ENCODE assay signal across 8 cellular contexts in genomic region chr1:201042663-201043461, GRCh38. TPM values are rescaled to one million over a fixed set of nuclear protein-coding genes. Genes with fewer than 3 reads are reported as not detected.
DNase-seq lines count a peak whose midpoint lies in the region; FAIRE-seq and TF ChIP-seq lines count a peak whose summit lies in the region.

No MANE protein-coding gene starts in this region.

- no peaks in the 10 kb centered on the region for H3K36me3 ChIP-seq in BLaER1 treated with 17β-estradiol and CSF1 and Interleukin-3, amounts not matched to agents 10 nM and 100 nM
- H3K36me3 ChIP-seq in Karpas-422 (ENCODE audit: insufficient read depth, low read length), result no peaks in the 10 kb centered on the region
- H3K36me3 ChIP-seq in ovary, result no peaks in the 10 kb centered on the region

- no peaks in the 10 kb centered on the region for H3K9me2 ChIP-seq in Karpas-422 (replicated peaks; ENCODE audit: insufficient read depth, low read length)

- H3K9me3 ChIP-seq in BLaER1 treated with 17β-estradiol and CSF1 and Interleukin-3, amounts not matched to agents 10 nM and 100 nM (replicated peaks in 1 of 11), result no peaks in the 10 kb centered on the region
- H3K9me3 ChIP-seq in Karpas-422 (ENCODE audit: low read length) (no peaks in the 10 kb centered on the region), ovary (no peaks in the 10 kb centered on the region)

- TF ChIP-seq EP300 in ovary (IDR thresholded peaks at IDR 0.05), result no peak

- peak overlapping the region in 4 of 11 experiments; percentile 21 to 52 (median 36); a peak in 5 of 22 replicates for H3K9ac ChIP-seq in BLaER1 treated with 17β-estradiol and CSF1 and Interleukin-3, amounts not matched to agents 10 nM and 100 nM
- H3K9ac ChIP-seq in Karpas-422 (ENCODE audit: low read length), result no peak overlapping the region

- no peak overlapping the region for H2AFZ ChIP-seq in Karpas-422 (ENCODE audit: low read length)

- H3K4me3 ChIP-seq in BLaER1 treated with 17β-estradiol and CSF1 and Interleukin-3, amounts not matched to agents 10 nM and 100 nM, result no peak overlapping the region
- no peak overlapping the region for H3K4me3 ChIP-seq in Karpas-422 (ENCODE audit: low read length)
- no peak overlapping the region for H3K4me3 ChIP-seq in foreskin fibroblast (ENCODE audit: low read depth in 1 of 2, low read length in 2 of 2)
- H3K4me3 ChIP-seq in ovary, result no peak overlapping the region

- TF ChIP-seq CTCF in foreskin fibroblast (IDR thresholded peaks at IDR 0.05; ENCODE audit: low read depth, low read length), result peak; percentile 88
- peak in 2 of 3 donors; percentile 33 to 58 for TF ChIP-seq CTCF in ovary (IDR thresholded peaks at IDR 0.05)

- WGBS in ovary, 3 donors, result 31 to 35% (median 31%) methylated on average over 14 of the region's 14 CpGs

- H3K27ac Mint-ChIP-seq in activated T-helper 2 cell treated with anti-CD3 and anti-CD28 coated beads, Interferon-gamma antibody, Interleukin-2, Interleukin-4, amounts not matched to agents 10 μg/mL and 5 μg/mL and 100 μg/mL, durations not matched to agents 14 hours and 24 hours and 36 hours, result no peak overlapping the region

- peak; percentile 91 for FAIRE-seq in GM19239 (lab: Jason Lieb, UNC)
- peak; percentile 32 for FAIRE-seq in urothelium cell line (lab: Jason Lieb, UNC)

- no peaks in the 10 kb centered on the region for H3K36me3 Mint-ChIP-seq in activated T-helper 2 cell treated with anti-CD3 and anti-CD28 coated beads, Interferon-gamma antibody, Interleukin-2, Interleukin-4, amounts not matched to agents 10 μg/mL and 5 μg/mL and 100 μg/mL, durations not matched to agents 14 hours and 24 hours and 36 hours (ENCODE audit: low read depth)

- peak overlapping the region in 1 of 11 experiments; percentile 8; a peak in 3 of 22 replicates for H3K27ac ChIP-seq in BLaER1 treated with 17β-estradiol and CSF1 and Interleukin-3, amounts not matched to agents 10 nM and 100 nM
- H3K27ac ChIP-seq in Karpas-422 (ENCODE audit: low read length) (no peak overlapping the region), ovary (no peak overlapping the region)

- DNase-seq in GM19239 (ENCODE audit: insufficient read length, low spot score) (peak; percentile 78), Karpas-422 (peak; percentile 84), RPMI8226 (peak; percentile 80), foreskin fibroblast (peak; percentile 50 to 82), ovary (peak in 2 of 5 donors; percentile 46 to 59), urothelium cell line (ENCODE audit: low spot score) (peak; percentile 61)
- DNase-seq in activated T-helper 2 cell treated with anti-CD3 and anti-CD28 coated beads, Interferon-gamma antibody, Interleukin-2, Interleukin-4, amounts not matched to agents 10 μg/mL and 5 μg/mL and 100 μg/mL, durations not matched to agents 14 hours and 24 hours and 36 hours (ENCODE audit: low spot score), result peak; percentile 53

- peak overlapping the region in 10 of 11 experiments; percentile 25 to 70 (median 55); a peak in 17 of 22 replicates for H3K4me2 ChIP-seq in BLaER1 treated with 17β-estradiol and CSF1 and Interleukin-3, amounts not matched to agents 10 nM and 100 nM
- no peak overlapping the region for H3K4me2 ChIP-seq in Karpas-422 (ENCODE audit: low read depth, low read length, poor library complexity, severe bottlenecking)

- no peak for TF ChIP-seq POLR2A in ovary (IDR thresholded peaks at IDR 0.05)

- no peaks in the 10 kb centered on the region for H3K9me3 Mint-ChIP-seq in activated T-helper 2 cell treated with anti-CD3 and anti-CD28 coated beads, Interferon-gamma antibody, Interleukin-2, Interleukin-4, amounts not matched to agents 10 μg/mL and 5 μg/mL and 100 μg/mL, durations not matched to agents 14 hours and 24 hours and 36 hours

- peaks cover 10% of the 10 kb centered on the region for H3K27me3 Mint-ChIP-seq in activated T-helper 2 cell treated with anti-CD3 and anti-CD28 coated beads, Interferon-gamma antibody, Interleukin-2, Interleukin-4, amounts not matched to agents 10 μg/mL and 5 μg/mL and 100 μg/mL, durations not matched to agents 14 hours and 24 hours and 36 hours (ENCODE audit: low read depth)

- intact Hi-C loops in activated T-helper 2 cell treated with anti-CD3 and anti-CD28 coated beads, Interferon-gamma antibody, Interleukin-2, Interleukin-4, amounts not matched to agents 10 μg/mL and 5 μg/mL and 100 μg/mL, durations not matched to agents 14 hours and 24 hours and 36 hours (cut with micrococcal nuclease), result loop anchor here (1.0 kb wide), 2 partner anchors 64 to 71 kb away; no protein-coding TSS in a partner anchor
- intact Hi-C loops in ovary (cut with DNase I), result loop anchor here in 3 of 4 donors (5.0 kb wide), 1 partner anchor 71 kb away; no protein-coding TSS in a partner anchor

- H3K4me1 ChIP-seq in BLaER1 treated with 17β-estradiol and CSF1 and Interleukin-3, amounts not matched to agents 10 nM and 100 nM, result peaks cover 9 to 36% (median 18%) of the 10 kb centered on the region in 10 experiments; a peak in 19 of 20 replicates
- H3K4me1 ChIP-seq in Karpas-422 (ENCODE audit: low read length) (no peaks in the 10 kb centered on the region), ovary (ENCODE audit: insufficient read depth) (no peaks in the 10 kb centered on the region)

- no peak overlapping the region for H3K4me3 Mint-ChIP-seq in activated T-helper 2 cell treated with anti-CD3 and anti-CD28 coated beads, Interferon-gamma antibody, Interleukin-2, Interleukin-4, amounts not matched to agents 10 μg/mL and 5 μg/mL and 100 μg/mL, durations not matched to agents 14 hours and 24 hours and 36 hours (ENCODE audit: low read depth)

- H3K27me3 ChIP-seq in BLaER1 treated with 17β-estradiol and CSF1 and Interleukin-3, amounts not matched to agents 10 nM and 100 nM, result peaks cover 0 to 36% (median 0%) of the 10 kb centered on the region in 11 experiments; a peak in 6 of 22 replicates
- H3K27me3 ChIP-seq in Karpas-422 (ENCODE audit: low read length), result no peaks in the 10 kb centered on the region
- no peaks in the 10 kb centered on the region for H3K27me3 ChIP-seq in ovary

- no peaks in the 10 kb centered on the region for H3K79me2 ChIP-seq in Karpas-422 (ENCODE audit: low read length)

- peaks cover 0 to 15% (median 0%) of the 10 kb centered on the region in 11 experiments; a peak in 2 of 22 replicates for H4K20me1 ChIP-seq in BLaER1 treated with 17β-estradiol and CSF1 and Interleukin-3, amounts not matched to agents 10 nM and 100 nM
- peaks cover 4% of the 10 kb centered on the region; the same call in 1 of the 2 replicates for H4K20me1 ChIP-seq in Karpas-422 (ENCODE audit: insufficient read depth, low read depth, low read length)

- peaks cover 3% of the 10 kb centered on the region for H3K4me1 Mint-ChIP-seq in activated T-helper 2 cell treated with anti-CD3 and anti-CD28 coated beads, Interferon-gamma antibody, Interleukin-2, Interleukin-4, amounts not matched to agents 10 μg/mL and 5 μg/mL and 100 μg/mL, durations not matched to agents 14 hours and 24 hours and 36 hours (ENCODE audit: low read depth)

RNA-seq across cellular contexts. Expression of gene KIF21B, which starts 19.3 kb away (rescaled TPM):
- total RNA-seq in Karpas-422 (2014; rRNA removed; shearing (Covaris generic); ENCODE audit: low replicate concordance), result 0.22 TPM in 2 replicates
- total RNA-seq in activated T-helper 2 cell treated with anti-CD3 and anti-CD28 coated beads, Interferon-gamma antibody, Interleukin-2, Interleukin-4, amounts not matched to agents 10 μg/mL and 5 μg/mL and 100 μg/mL, durations not matched to agents 14 hours and 24 hours and 36 hours, result 50.4 and 53.2 TPM in 2 replicates
- 1 to 10 TPM in 4 of 7 donors, under 1 TPM in 3; 0.57 to 1.9 (median 1.0) TPM for total RNA-seq in ovary
- polyA plus RNA-seq in ovary, result under 1 TPM; 0.58 to 0.65 TPM

Comparison
In these comparisons a context has a peak if more than half of its experiments do, and no peak if none do; other contexts are left out.
1. RNA of gene KIF21B, which starts 19.3 kb away (total RNA-seq): 50.4 to 53.2 TPM in activated T-helper 2 cell treated with anti-CD3 and anti-CD28 coated beads, Interferon-gamma antibody, Interleukin-2, Interleukin-4, amounts not matched to agents 10 μg/mL and 5 μg/mL and 100 μg/mL, durations not matched to agents 14 hours and 24 hours and 36 hours; 0.57 to 1.9 TPM in ovary and 0.22 TPM in Karpas-422; every median in the first group is over 10 times any median in the second.